ENCODE assay signal across 2 cellular contexts in the genomic region with DNA sequence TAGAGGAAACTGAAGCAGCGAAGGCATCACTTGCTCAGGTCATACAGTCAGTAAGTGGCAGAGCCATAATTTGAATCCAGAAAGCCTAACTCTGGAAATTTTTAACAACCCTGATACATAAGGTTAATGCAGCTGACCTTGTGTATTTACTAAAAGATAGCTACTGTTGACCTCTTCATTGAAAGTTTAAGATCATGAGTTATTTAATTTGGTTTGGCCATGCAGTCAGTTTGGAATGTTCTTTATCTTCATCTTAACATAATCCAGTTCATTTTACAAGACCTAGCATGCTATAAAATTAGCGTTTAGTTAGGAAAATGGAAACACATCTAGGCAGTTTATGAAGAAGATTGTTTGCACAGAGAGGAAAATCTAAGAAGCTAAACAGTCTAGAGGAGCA.
A peak's percentile ranks its signal among the peaks of the same experiment; 100 is the strongest.
TF ChIP-seq lines count a peak whose summit lies in the region.

No MANE protein-coding gene starts in this region.

TF ChIP-seq in liver, 16 proteins besides CTCF, POLR2A, EP300 and RAD21:
- TF ChIP-seq RXRA (IDR thresholded peaks at IDR 0.05) (peak; percentile 25 to 50), SP1 (IDR thresholded peaks at IDR 0.05) (peak; percentile 39), YY1 (IDR thresholded peaks at IDR 0.05) (no peak), NR2F2 (IDR thresholded peaks at IDR 0.05) (peak; percentile 99)

TF ChIP-seq in HepG2, 621 proteins besides CTCF, POLR2A, EP300 and RAD21:
- TF ChIP-seq TOPORS (CRISPR knock-in tag; IDR thresholded peaks at IDR 0.05) (no peak), RFXAP (CRISPR knock-in tag; IDR thresholded peaks at IDR 0.05; ENCODE audit: borderline replicate concordance) (no peak), IRF2 (CRISPR knock-in tag; IDR thresholded peaks at IDR 0.05) (no peak), ZNF329 (CRISPR knock-in tag; IDR thresholded peaks at IDR 0.05; ENCODE audit: low read depth) (no peak), GRHL1 (CRISPR knock-in tag; conservative IDR thresholded peaks at IDR 0.05) (no peak)
- TF ChIP-seq, protein P1, sequence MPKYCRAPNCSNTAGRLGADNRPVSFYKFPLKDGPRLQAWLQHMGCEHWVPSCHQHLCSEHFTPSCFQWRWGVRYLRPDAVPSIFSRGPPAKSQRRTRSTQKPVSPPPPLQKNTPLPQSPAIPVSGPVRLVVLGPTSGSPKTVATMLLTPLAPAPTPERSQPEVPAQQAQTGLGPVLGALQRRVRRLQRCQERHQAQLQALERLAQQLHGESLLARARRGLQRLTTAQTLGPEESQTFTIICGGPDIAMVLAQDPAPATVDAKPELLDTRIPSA (CRISPR knock-in tag; IDR thresholded peaks at IDR 0.05; ENCODE audit: borderline replicate concordance) = no peak
